In genomic region chr10:126597206-126597605, GRCh38 we compare ENCODE assay signal across 16 cellular contexts.
"Had no signal": no experiment of that assay in that cellular context is flagged by ENCODE, and none has a peak within 500 bp of the region (broad histone marks: within the 10 kb centered on the region; RNA-seq: fewer than 3 reads in every experiment).

No MANE protein-coding gene starts in this region.

- H2AFZ ChIP-seq: parathyroid adenoma had no signal

- H3K36me3 ChIP-seq: brain microvascular endothelial cell, neutrophil, tibial artery had no signal

- FAIRE-seq: islet of Langerhans, urothelium cell line had no signal

- H3K9me3 ChIP-seq: mucosa of descending colon, neutrophil, tibial artery had no signal

- H3K4me1 ChIP-seq: parathyroid adenoma, tibial artery had no signal

- H3K79me2 ChIP-seq: parathyroid adenoma had no signal

- H3K4me3 ChIP-seq: coronary artery, lung, mucosa of descending colon, tibial artery had no signal

- H3K27ac ChIP-seq: brain microvascular endothelial cell, coronary artery, neutrophil, parathyroid adenoma, tibial artery had no signal

- H3K27me3 ChIP-seq: brain microvascular endothelial cell, neutrophil, tibial artery had no signal

- DNase-seq: activated CD4-positive, alpha-beta T cell treated with anti-CD3 and anti-CD28 coated beads, Interleukin-2, amount 10 ng/mL, durations not matched to agents 7 days and 5 days; activated naive CD4-positive, alpha-beta T cell; activated naive CD8-positive, alpha-beta T cell treated with anti-CD3 and anti-CD28 coated beads, Interleukin-2, amount 10 ng/mL, durations not matched to agents 7 days and 5 days; effector CD4-positive, alpha-beta T cell; mucosa of descending colon; naive thymus-derived CD8-positive, alpha-beta T cell; stimulated activated CD4-positive, alpha-beta T cell treated with anti-CD3 and anti-CD28 coated beads, Interleukin-2, amount 100 ng/mL, for 48 hours; stimulated activated naive B cell treated with anti-CD40 and anti-IgM and Interleukin-4, amounts not matched to agents 10 μg/mL and 1 μg/mL and 100 μg/mL, for 72 hours; tibial artery had no signal

- H3K9ac ChIP-seq: parathyroid adenoma had no signal
